ENCODE assay signal across 15 cellular contexts in genomic region chr6:158211273-158212055, GRCh38. TPM values are rescaled to one million over a fixed set of nuclear protein-coding genes. Genes with fewer than 3 reads are reported as not detected.
DNase-seq lines count a peak whose midpoint lies in the region; ATAC-seq and TF ChIP-seq lines count a peak whose summit lies in the region.
"Had no signal": no experiment of that assay in that cellular context is flagged by ENCODE, and none has a peak within 500 bp of the region (broad histone marks: within the 10 kb centered on the region; RNA-seq: fewer than 3 reads in every experiment).

No MANE protein-coding gene starts in this region.

- no peak overlapping the region for H3K27ac ChIP-seq in smooth muscle cell (ENCODE audit: low read depth)
- H3K27ac ChIP-seq: heart right ventricle, ovary had no signal

- H3K36me3 ChIP-seq in BJ (ENCODE audit: control insufficient read depth, insufficient read depth, low read length) (no peaks in the 10 kb centered on the region), smooth muscle cell (ENCODE audit: low read depth) (no peaks in the 10 kb centered on the region)
- H3K36me3 ChIP-seq: heart right ventricle, ovary had no signal

- POLR2A ChIA-PET in BJ (lab: Charles Lee), result no interaction called here
- POLR2A ChIA-PET in activated CD8-positive, alpha-beta T cell treated with anti-CD3 and anti-CD28 coated beads, Interleukin-2, amount 10 ng/mL, durations not matched to agents 7 days and 5 days (lab: Charles Lee), result no interaction called here

- H3K4me3 Mint-ChIP-seq in activated CD8-positive, alpha-beta T cell treated with anti-CD3 and anti-CD28 coated beads, Interleukin-2, amount 10 ng/mL, durations not matched to agents 7 days and 5 days, result no peak overlapping the region

- 91% methylated on average over 3 of the region's 3 CpGs for WGBS in smooth muscle cell (ENCODE audit: low lambda C conversion rate)

- H3K36me3 Mint-ChIP-seq in activated CD8-positive, alpha-beta T cell treated with anti-CD3 and anti-CD28 coated beads, Interleukin-2, amount 10 ng/mL, durations not matched to agents 7 days and 5 days (ENCODE audit: low read depth), result no peaks in the 10 kb centered on the region

- no peaks in the 10 kb centered on the region for H3K27me3 ChIP-seq in BJ (ENCODE audit: control insufficient read depth, insufficient read depth, low read length)
- H3K27me3 ChIP-seq in smooth muscle cell (ENCODE audit: low read depth), result no peaks in the 10 kb centered on the region
- H3K27me3 ChIP-seq: ovary had no signal

- peaks cover 36% of the 10 kb centered on the region for H3K4me1 Mint-ChIP-seq in activated CD8-positive, alpha-beta T cell treated with anti-CD3 and anti-CD28 coated beads, Interleukin-2, amount 10 ng/mL, durations not matched to agents 7 days and 5 days (ENCODE audit: low read depth)

- DNase-seq in BJ (ENCODE audit: low read depth) (peak; percentile 25), GM04504 (ENCODE audit: low read depth) (peak; percentile 21), fibroblast of peridontal ligament (ENCODE audit: extremely low read depth) (peak; percentile 74), smooth muscle cell (lab: John Stamatoyannopoulos, UW; ENCODE audit: unreplicated experiment) (no peak), germinal center (ENCODE audit: low spot score) (no peak)
- peak; percentile 50 for DNase-seq in activated CD8-positive, alpha-beta T cell treated with anti-CD3 and anti-CD28 coated beads, Interleukin-2, amount 10 ng/mL, durations not matched to agents 7 days and 5 days
- DNase-seq: activated gamma-delta T cell, DMS153, heart right ventricle, MM.1S, NCI-H446, ovary, substantia nigra had no signal

- H3K9ac ChIP-seq in smooth muscle cell (ENCODE audit: low read depth), result no peak overlapping the region

- no peaks in the 10 kb centered on the region for H3K9me3 ChIP-seq in smooth muscle cell (replicated peaks; ENCODE audit: low read depth)
- H3K9me3 ChIP-seq: heart right ventricle, ovary had no signal

- no peak overlapping the region for H3K4me2 ChIP-seq in smooth muscle cell

- H4K20me1 ChIP-seq in smooth muscle cell (ENCODE audit: low read depth), result no peaks in the 10 kb centered on the region

- H3K9me3 Mint-ChIP-seq in activated CD8-positive, alpha-beta T cell treated with anti-CD3 and anti-CD28 coated beads, Interleukin-2, amount 10 ng/mL, durations not matched to agents 7 days and 5 days (ENCODE audit: insufficient read depth), result no peaks in the 10 kb centered on the region

- TF ChIP-seq CTCF in BJ (IDR thresholded peaks at IDR 0.05; ENCODE audit: insufficient read depth, low read depth, low read length) (no peak), smooth muscle cell (IDR thresholded peaks at IDR 0.05; ENCODE audit: borderline replicate concordance, insufficient read depth, poor library complexity, severe bottlenecking) (no peak)

- no peaks in the 10 kb centered on the region for H3K4me1 ChIP-seq in smooth muscle cell (ENCODE audit: low read depth)

- peak overlapping the region; percentile 6 for H3K27ac Mint-ChIP-seq in activated CD8-positive, alpha-beta T cell treated with anti-CD3 and anti-CD28 coated beads, Interleukin-2, amount 10 ng/mL, durations not matched to agents 7 days and 5 days

- H3K4me3 ChIP-seq in BJ (ENCODE audit: low read depth, low read length) (no peak overlapping the region), smooth muscle cell (no peak overlapping the region)
- H3K4me3 ChIP-seq: heart right ventricle, lung, ovary had no signal

- CTCF ChIA-PET in BJ (lab: Yijun Ruan, JAX), result interaction anchor here (0.9 to 10.8 kb wide), 2 partner anchors 392 to 480 kb away, joined by 3 to 185 read pairs; no protein-coding TSS in a partner anchor
- CTCF ChIA-PET in activated CD8-positive, alpha-beta T cell treated with anti-CD3 and anti-CD28 coated beads, Interleukin-2, amount 10 ng/mL, durations not matched to agents 7 days and 5 days (lab: Charles Lee), result interaction anchor here (1.2 to 3.6 kb wide), 2 partner anchors 9 to 479 kb away, joined by 4 to 49 read pairs; no protein-coding TSS in a partner anchor

- ATAC-seq in activated CD8-positive, alpha-beta T cell treated with anti-CD3 and anti-CD28 coated beads, Interleukin-2, amount 10 ng/mL, durations not matched to agents 7 days and 5 days, result no peak
- ATAC-seq in HG03175 (IDR thresholded peaks at IDR 0.05; ENCODE audit: unreplicated experiment), result no peak
- ATAC-seq: heart right ventricle had no signal

- no peaks in the 10 kb centered on the region for H3F3A ChIP-seq in smooth muscle cell (ENCODE audit: low read depth)

- H2AFZ ChIP-seq in smooth muscle cell (ENCODE audit: low read depth), result no peak overlapping the region

- no peaks in the 10 kb centered on the region for H3K79me2 ChIP-seq in smooth muscle cell (ENCODE audit: low read depth)

- no peaks in the 10 kb centered on the region for H3K27me3 Mint-ChIP-seq in activated CD8-positive, alpha-beta T cell treated with anti-CD3 and anti-CD28 coated beads, Interleukin-2, amount 10 ng/mL, durations not matched to agents 7 days and 5 days (ENCODE audit: low read depth)

RNA-seq across cellular contexts. Expression of gene GTF2H5, which starts 43.3 kb away (rescaled TPM):
- polyA plus RNA-seq in BJ (2011; rRNA removed) (4.9 and 15.4 TPM in 2 replicates), smooth muscle cell (29.1 and 36.3 TPM in 2 replicates)
- 1.1 and 1.9 TPM in 2 replicates for polyA minus RNA-seq in BJ (2011; rRNA and poly(A)+ RNA removed)
- total RNA-seq in activated CD8-positive, alpha-beta T cell treated with anti-CD3 and anti-CD28 coated beads, Interleukin-2, amount 10 ng/mL, durations not matched to agents 7 days and 5 days, result 10 to 100 TPM; 19.6 to 19.8 TPM
- total RNA-seq in smooth muscle cell, result 7.1 and 12.1 TPM in 2 replicates

RNA-seq across cellular contexts. Expression of gene SERAC1, which starts 43.4 kb away (rescaled TPM):
- polyA plus RNA-seq in BJ (2011; rRNA removed) (6.1 and 10.9 TPM in 2 replicates), smooth muscle cell (2.6 and 4.4 TPM in 2 replicates)
- 5.9 and 7.2 TPM in 2 replicates for polyA minus RNA-seq in BJ (2011; rRNA and poly(A)+ RNA removed)
- total RNA-seq in activated CD8-positive, alpha-beta T cell treated with anti-CD3 and anti-CD28 coated beads, Interleukin-2, amount 10 ng/mL, durations not matched to agents 7 days and 5 days, result 1 to 10 TPM; 5.2 to 5.7 TPM
- total RNA-seq in smooth muscle cell, result 5.6 and 7.2 TPM in 2 replicates

Comparison
In these comparisons a context has a peak if more than half of its experiments do, and no peak if none do; other contexts are left out.
1. DNase-seq: peak in BJ (single experiment), GM04504 (single experiment), activated CD8-positive, alpha-beta T cell treated with anti-CD3 and anti-CD28 coated beads, Interleukin-2, amount 10 ng/mL, durations not matched to agents 7 days and 5 days (single experiment) and fibroblast of peridontal ligament (single experiment); none in smooth muscle cell (single experiment) and germinal center (single experiment).